ENCODE assay signal across 9 cellular contexts in genomic region chr18:46622999-46623398, GRCh38. TPM values are rescaled to one million over a fixed set of nuclear protein-coding genes. Genes with fewer than 3 reads are reported as not detected.
DNase-seq lines count a peak whose midpoint lies in the region; ATAC-seq and TF ChIP-seq lines count a peak whose summit lies in the region.
"Had no signal": no experiment of that assay in that cellular context is flagged by ENCODE, and none has a peak within 500 bp of the region (broad histone marks: within the 10 kb centered on the region; RNA-seq: fewer than 3 reads in every experiment).

No MANE protein-coding gene starts in this region.

- peaks cover 8% of the 10 kb centered on the region for H3K4me1 ChIP-seq in suprapubic skin

- in situ Hi-C loops in GM13977 (cut with MboI; ENCODE audit: low pct_unique_long_range_greater_than_20kb, low sequenced_read_pairs, unreplicated experiment): no loop called here

- ATAC-seq in GM19395 (IDR thresholded peaks at IDR 0.05; ENCODE audit: unreplicated experiment): no peak

- peaks cover 6% of the 10 kb centered on the region for H3K27me3 ChIP-seq in suprapubic skin
- H3K27me3 ChIP-seq: SJSA1 had no signal

- H3K9me3 ChIP-seq in suprapubic skin: no peaks in the 10 kb centered on the region
- H3K9me3 ChIP-seq: SJSA1 had no signal

- peak; percentile 18 for TF ChIP-seq CTCF in GM13977 (IDR thresholded peaks at IDR 0.05; ENCODE audit: extremely low read depth, insufficient read depth, missing control alignments)
- peak; percentile 11 for TF ChIP-seq CTCF in fibroblast of mammary gland (conservative IDR thresholded peaks at IDR 0.05; ENCODE audit: control insufficient read depth, insufficient read depth, low read depth, low read length)
- no peak for TF ChIP-seq CTCF in suprapubic skin (IDR thresholded peaks at IDR 0.05)

- 87% methylated on average over 3 of the region's 3 CpGs for WGBS in suprapubic skin

- TF ChIP-seq EP300 in suprapubic skin (IDR thresholded peaks at IDR 0.05): no peak

- no peak for TF ChIP-seq POLR2A in suprapubic skin (IDR thresholded peaks at IDR 0.05)

- no peaks in the 10 kb centered on the region for H3K36me3 ChIP-seq in suprapubic skin
- H3K36me3 ChIP-seq: SJSA1 had no signal

- DNase-seq in AG20443 (ENCODE audit: low spot score) (peak; percentile 13), GM13977 (ENCODE audit: low spot score) (no peak), OCI-M1 (lab: John Stamatoyannopoulos, UW) (peak; percentile 20), fibroblast of mammary gland (ENCODE audit: low read depth) (peak; percentile 28), suprapubic skin (ENCODE audit: low spot score in 2 of 2) (no peak), NCI-H226 (no peak), AG08395 (ENCODE audit: low spot score) (no peak)

- H3K27ac ChIP-seq in suprapubic skin: no peak overlapping the region
- H3K27ac ChIP-seq: SJSA1 had no signal

- no peak overlapping the region for H3K4me3 ChIP-seq in fibroblast of mammary gland (ENCODE audit: control insufficient read depth, low read depth, low read length)
- H3K4me3 ChIP-seq in suprapubic skin: no peak overlapping the region
- H3K4me3 ChIP-seq: SJSA1 had no signal

RNA-seq across cellular contexts. Expression of gene LOXHD1, which starts 34.0 kb away (rescaled TPM):
- total RNA-seq in suprapubic skin: under 1 TPM in 3 of 4 donors, not detected in 1; 0.16 to 0.30 (median 0.18) TPM
- total RNA-seq: SJSA1 had no signal

Comparison
In these comparisons a context has a peak if more than half of its experiments do, and no peak if none do; other contexts are left out.
1. DNase-seq: peak in AG20443 (single experiment), OCI-M1 (single experiment) and fibroblast of mammary gland (single experiment); none in GM13977 (single experiment), suprapubic skin (0 of 2), NCI-H226 (single experiment) and AG08395 (single experiment).
2. CTCF ChIP-seq: peak in GM13977 (single experiment) and fibroblast of mammary gland (single experiment); none in suprapubic skin (0 of 2).